Comparison of ENCODE assay signal across 9 cellular contexts in genomic region chr20:21099653-21100589, GRCh38. TPM values are rescaled to one million over a fixed set of nuclear protein-coding genes. Genes with fewer than 3 reads are reported as not detected.
DNase-seq lines count a peak whose midpoint lies in the region; ATAC-seq, FAIRE-seq and TF ChIP-seq lines count a peak whose summit lies in the region.
"Had no signal": no experiment of that assay in that cellular context is flagged by ENCODE, and none has a peak within 500 bp of the region (broad histone marks: within the 10 kb centered on the region; RNA-seq: fewer than 3 reads in every experiment).

No MANE protein-coding gene starts in this region.

- TF ChIP-seq RAD21 in K562 (CRISPR knock-in tag; conservative IDR thresholded peaks at IDR 0.05 in 1 of 2, IDR thresholded peaks at IDR 0.05 in 1 of 2), result no peak

- H3K27me3 ChIP-seq in Peyer's patch (peaks cover 0 to 62% of the 10 kb centered on the region in 2 donors), K562 (ENCODE audit: control insufficient read depth in 2 of 2, insufficient read depth in 2 of 2, low read length in 2 of 2) (peaks cover 2 to 13% of the 10 kb centered on the region in 2 experiments; a peak in 2 of 5 replicates), right lobe of liver (peaks cover 5 to 26% of the 10 kb centered on the region in 2 donors), stomach (peaks cover 37 to 90% (median 78%) of the 10 kb centered on the region in 3 donors)

- H2AFZ ChIP-seq in K562 (ENCODE audit: low read depth, low read length), result peak overlapping the region; percentile 69

- peak; percentile 57 to 75 for ATAC-seq in activated CD4-positive, CD25-positive, alpha-beta regulatory T cell treated with anti-CD3 and anti-CD28 coated beads, Interleukin-2, amount 50 U/mL, for 24 hours
- ATAC-seq in HG03342 (IDR thresholded peaks at IDR 0.05; ENCODE audit: unreplicated experiment) (peak; percentile 32), K562 (peak; percentile 83), right lobe of liver (peak; percentile 40 to 67 (median 56))

- TF ChIP-seq POLR2A in Peyer's patch (IDR thresholded peaks at IDR 0.05) (no peak), K562 (conservative IDR thresholded peaks at IDR 0.05) (no peak), right lobe of liver (IDR thresholded peaks at IDR 0.05) (no peak), stomach (IDR thresholded peaks at IDR 0.05) (no peak)

- no peak for FAIRE-seq in K562 (lab: Jason Lieb, UNC)

- CTCF ChIA-PET in K562 (lab: Yijun Ruan, JAX; ENCODE audit: low intra/inter-chr PET ratio), result no interaction called here

- intact Hi-C loops in K562 (cut with micrococcal nuclease) (no loop called here), right lobe of liver (cut with DNase I) (no loop called here), stomach (cut with DNase I; ENCODE audit: low total_unique reads) (no loop called here)

- no peaks in the 10 kb centered on the region for H3K9me1 ChIP-seq in K562 (ENCODE audit: control insufficient read depth, insufficient read depth, low read length)

- H3K9me3 ChIP-seq in Peyer's patch, result no peaks in the 10 kb centered on the region
- H3K9me3 ChIP-seq in K562 (replicated peaks; ENCODE audit: control insufficient read depth, insufficient read depth, low read depth, low read length), result no peaks in the 10 kb centered on the region
- no peaks in the 10 kb centered on the region for H3K9me3 ChIP-seq in right lobe of liver
- H3K9me3 ChIP-seq in stomach, result peaks cover 0 to 5% (median 0%) of the 10 kb centered on the region in 4 donors

- no peak for TF ChIP-seq CTCF in Peyer's patch (IDR thresholded peaks at IDR 0.05)
- no peak for TF ChIP-seq CTCF in K562 (IDR thresholded peaks at IDR 0.05 in 2 of 3, conservative IDR thresholded peaks at IDR 0.05 in 1 of 3; ENCODE audit: insufficient read depth in 2 of 3, low read depth in 1 of 3, low read length in 3 of 3)
- no peak for TF ChIP-seq CTCF in right lobe of liver (IDR thresholded peaks at IDR 0.05)
- no peak for TF ChIP-seq CTCF in stomach (IDR thresholded peaks at IDR 0.05)

- H3K9ac ChIP-seq in K562 (ENCODE audit: insufficient read depth in 1 of 2, low read depth in 2 of 2, low read length in 2 of 2), result peak overlapping the region in 1 of 2 experiments; percentile 70; a peak in 2 of 4 replicates

- WGBS in K562 (ENCODE audit: insufficient coverage, low coverage, missing lambda C conversion rate), result 2% methylated on average over 40 of the region's 48 CpGs
- 3% methylated on average over 37 of the region's 48 CpGs for WGBS in right lobe of liver (ENCODE audit: insufficient coverage, low coverage, low lambda C conversion rate, missing lambda C conversion rate)
- 3 to 5% (median 4%) methylated on average over 46 to 48 of the region's 48 CpGs for WGBS in stomach, 5 donors

- in situ Hi-C loops in K562 (cut with MboI), result no loop called here

- POLR2A ChIA-PET in K562 (lab: Yijun Ruan, JAX), result no interaction called here

- H3K27ac ChIP-seq in Peyer's patch (peak overlapping the region in 2 of 4 donors; percentile 28), K562 (ENCODE audit: extremely low read depth, low read depth, low read length) (no peak overlapping the region), right lobe of liver (no peak overlapping the region), stomach (peak overlapping the region in 1 of 5 donors; percentile 25)
- H3K27ac ChIP-seq: C4-2B had no signal

- H3K4me1 ChIP-seq in Peyer's patch (peaks cover 0 to 39% (median 12%) of the 10 kb centered on the region in 4 donors), K562 (replicated peaks in 1 of 2; ENCODE audit: control insufficient read depth in 2 of 2, insufficient read depth in 2 of 2, low read length in 2 of 2) (peaks cover 0 to 13% of the 10 kb centered on the region in 2 experiments; a peak in 3 of 5 replicates), right lobe of liver (peaks cover 0 to 25% (median 5%) of the 10 kb centered on the region in 4 donors), stomach (peaks cover 28 to 46% (median 42%) of the 10 kb centered on the region in 4 donors)

- H3K4me3 ChIP-seq in Peyer's patch (peak overlapping the region; percentile 41 to 62 (median 54)), K562 (peak overlapping the region; percentile 38), right lobe of liver (peak overlapping the region; percentile 29 to 45 (median 34)), stomach (peak overlapping the region; percentile 42 to 52 (median 49))

- peak overlapping the region; percentile 46 for H3K4me2 ChIP-seq in K562 (ENCODE audit: insufficient read depth, low read length)

- H3K79me2 ChIP-seq in K562 (ENCODE audit: control insufficient read depth, insufficient read depth, low read length), result no peaks in the 10 kb centered on the region

- no TSS peak for BruUV-seq in K562 (replicated peaks; lab: Mats Ljungman, UMichigan)

- TF ChIP-seq EP300 in K562 (IDR thresholded peaks at IDR 0.05; ENCODE audit: low read length) (no peak), stomach (IDR thresholded peaks at IDR 0.05) (no peak)

- H3K36me3 ChIP-seq in Peyer's patch (no peaks in the 10 kb centered on the region), K562 (ENCODE audit: control insufficient read depth, insufficient read depth, low read length) (no peaks in the 10 kb centered on the region), right lobe of liver (no peaks in the 10 kb centered on the region), stomach (no peaks in the 10 kb centered on the region)

- no peak for DNase-seq in activated CD4-positive, CD25-positive, alpha-beta regulatory T cell (lab: John Stamatoyannopoulos, UW)
- DNase-seq in Peyer's patch, result peak; percentile 51 to 73 (median 59)
- DNase-seq in K562 (ENCODE audit: extremely low read depth in 1 of 4, low spot score in 3 of 4), result peak; percentile 15 to 39 (median 24)
- DNase-seq in right lobe of liver, result peak in 2 of 3 donors; percentile 57 to 61
- peak; percentile 55 for DNase-seq in stomach
- no peak for DNase-seq in GM19240 (ENCODE audit: insufficient read length, low spot score)

- H4K20me1 ChIP-seq in K562 (replicated peaks; ENCODE audit: control insufficient read depth, insufficient read depth, low read length), result no peaks in the 10 kb centered on the region

TF ChIP-seq in K562, 482 proteins besides CTCF, POLR2A, EP300 and RAD21 (continues in another document):
- TF ChIP-seq ETV1 (tag; conservative IDR thresholded peaks at IDR 0.05; ENCODE audit: low read depth), result 0 out of 2 replicates have a peak, but pooled peaks have one; percentile 15
- no peak for TF ChIP-seq TFAM (CRISPR knock-in tag; conservative IDR thresholded peaks at IDR 0.05)
- TF ChIP-seq ZFP36 (IDR thresholded peaks at IDR 0.05; ENCODE audit: low read depth, low read length, partially characterized antibody), result peak; percentile 2
- TF ChIP-seq, protein P1, sequence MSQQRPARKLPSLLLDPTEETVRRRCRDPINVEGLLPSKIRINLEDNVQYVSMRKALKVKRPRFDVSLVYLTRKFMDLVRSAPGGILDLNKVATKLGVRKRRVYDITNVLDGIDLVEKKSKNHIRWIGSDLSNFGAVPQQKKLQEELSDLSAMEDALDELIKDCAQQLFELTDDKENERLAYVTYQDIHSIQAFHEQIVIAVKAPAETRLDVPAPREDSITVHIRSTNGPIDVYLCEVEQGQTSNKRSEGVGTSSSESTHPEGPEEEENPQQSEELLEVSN (IDR thresholded peaks at IDR 0.05; ENCODE audit: borderline replicate concordance in 1 of 2, extremely low read depth in 1 of 2, insufficient read depth in 1 of 2, insufficient read length in 1 of 2, low read depth in 1 of 2, low read length in 1 of 2, poor library complexity in 1 of 2, severe bottlenecking in 1 of 2), result peak in 1 of 2 experiments; percentile 67

RNA-seq across cellular contexts. Expression of gene LINC00237, which starts 6.2 kb away (rescaled TPM):
- total RNA-seq in Peyer's patch (not detected), K562 (2014; rRNA removed) (not detected in 2 replicates), K562 (2014; rRNA removed; fragmentation: Illumina TruSeq; extraction: Trizol) (not detected in 2 replicates), K562 (2015; rRNA removed; fragmentation: Illumina TruSeq; extraction: Trizol) (not detected in 2 replicates), K562 (2021) (not detected in 2 replicates), right lobe of liver (not detected), stomach (not detected)
- not detected in 2 replicates for total RNA-seq in K562 (2011; cell fraction: chromatin; rRNA removed; ENCODE audit: low replicate concordance)
- total RNA-seq in K562 (2011; cell fraction: nucleolus; rRNA removed), result not detected in 2 replicates
- not detected in 2 replicates for total RNA-seq in K562 (2011; cell fraction: nucleoplasm; rRNA removed)
- polyA plus RNA-seq in K562 (2011; rRNA removed) (not detected in 2 replicates), K562 (2014; fragmentation: Illumina TruSeq; extraction: Trizol) (not detected in 2 replicates), K562 (2014; fragmentation: Nextera tagmentation; extraction: Ambion mirVana) (not detected), K562 (2014; rRNA removed) (not detected in 2 replicates), stomach (not detected)
- not detected in 2 replicates for polyA plus RNA-seq in K562 (2011; cell fraction: cytosol; rRNA removed)
- not detected in 2 replicates for polyA plus RNA-seq in K562 (2011; cell fraction: nucleus; rRNA removed)
- not detected in 2 replicates for polyA plus RNA-seq in K562 (2012)
- not detected in 2 replicates for polyA minus RNA-seq in K562 (2011; rRNA and poly(A)+ RNA removed)
- not detected in 2 replicates for polyA minus RNA-seq in K562 (2011; cell fraction: cytosol; rRNA and poly(A)+ RNA removed)
- not detected in 2 replicates for polyA minus RNA-seq in K562 (2011; cell fraction: nucleus; rRNA and poly(A)+ RNA removed)

RNA-seq across cellular contexts. Expression of gene KIZ, which starts 26.0 kb away (rescaled TPM):
- total RNA-seq in Peyer's patch, result 10 to 100 TPM; 31.3 to 79.4 (median 50.8) TPM
- 22.9 and 121 TPM in 2 replicates for total RNA-seq in K562 (2011; cell fraction: chromatin; rRNA removed; ENCODE audit: low replicate concordance)
- 11.3 and 17.6 TPM in 2 replicates for total RNA-seq in K562 (2011; cell fraction: nucleolus; rRNA removed)
- total RNA-seq in K562 (2011; cell fraction: nucleoplasm; rRNA removed), result 26.5 and 27.9 TPM in 2 replicates
- 10.8 and 11.0 TPM in 2 replicates for total RNA-seq in K562 (2014; rRNA removed)
- 18.0 and 20.5 TPM in 2 replicates for total RNA-seq in K562 (2014; rRNA removed; fragmentation: Illumina TruSeq; extraction: Trizol)
- 9.8 and 11.5 TPM in 2 replicates for total RNA-seq in K562 (2015; rRNA removed; fragmentation: Illumina TruSeq; extraction: Trizol)
- total RNA-seq in K562 (2021), result 12.9 and 15.2 TPM in 2 replicates
- polyA plus RNA-seq in K562 (2011; rRNA removed), result 21.1 and 23.1 TPM in 2 replicates
- 4.2 and 9.7 TPM in 2 replicates for polyA plus RNA-seq in K562 (2011; cell fraction: cytosol; rRNA removed)
- 43.5 and 52.7 TPM in 2 replicates for polyA plus RNA-seq in K562 (2011; cell fraction: nucleus; rRNA removed)
- 8.4 and 20.1 TPM in 2 replicates for polyA plus RNA-seq in K562 (2012)
- 15.1 and 17.6 TPM in 2 replicates for polyA plus RNA-seq in K562 (2014; fragmentation: Illumina TruSeq; extraction: Trizol)
- polyA plus RNA-seq in K562 (2014; fragmentation: Nextera tagmentation; extraction: Ambion mirVana), result 1 to 10 TPM; 4.9 to 7.5 TPM
- polyA plus RNA-seq in K562 (2014; rRNA removed), result 11.8 and 13.5 TPM in 2 replicates
- polyA minus RNA-seq in K562 (2011; rRNA and poly(A)+ RNA removed), result 21.2 and 30.6 TPM in 2 replicates
- 5.9 and 7.6 TPM in 2 replicates for polyA minus RNA-seq in K562 (2011; cell fraction: cytosol; rRNA and poly(A)+ RNA removed)
- 10.2 and 26.7 TPM in 2 replicates for polyA minus RNA-seq in K562 (2011; cell fraction: nucleus; rRNA and poly(A)+ RNA removed)
- 10 to 100 TPM in 1 of 6 experiments, 1 to 10 TPM in 5; 5.1 to 11.5 (median 7.4) TPM for total RNA-seq in right lobe of liver
- total RNA-seq in stomach, result 10 to 100 TPM; 11.7 to 23.2 (median 16.8) TPM
- 10 to 100 TPM; 13.1 to 38.2 (median 13.4) TPM for polyA plus RNA-seq in stomach

Comparison
In these comparisons a context has a peak if more than half of its experiments do, and no peak if none do; other contexts are left out.
1. ATAC-seq: peak in every context shown above with its lines; median percentile 83 in K562; 66 in activated CD4-positive, CD25-positive, alpha-beta regulatory T cell treated with anti-CD3 and anti-CD28 coated beads, Interleukin-2, amount 50 U/mL, for 24 hours; 56 in right lobe of liver; 32 in HG03342.
2. DNase-seq: peak in Peyer's patch (3 of 3), K562 (4 of 4), right lobe of liver (2 of 3) and stomach (single experiment); none in activated CD4-positive, CD25-positive, alpha-beta regulatory T cell (0 of 4) and GM19240 (single experiment).
3. Peak in every context shown above with its lines, with median percentiles within 50 percentile points of each other: H3K4me3 ChIP-seq.